12 cellular contexts compared by ENCODE assay signal in genomic region chr1:46528297-46528955, GRCh38. TPM values are rescaled to one million over a fixed set of nuclear protein-coding genes. Genes with fewer than 3 reads are reported as not detected.
A peak's percentile ranks its signal among the peaks of the same experiment; 100 is the strongest.
DNase-seq lines count a peak whose midpoint lies in the region; ATAC-seq and TF ChIP-seq lines count a peak whose summit lies in the region.
"Had no signal": no experiment of that assay in that cellular context is flagged by ENCODE, and none has a peak within 500 bp of the region (broad histone marks: within the 10 kb centered on the region; RNA-seq: fewer than 3 reads in every experiment).

No MANE protein-coding gene starts in this region.

- H3K4me2 ChIP-seq in GM23248 (ENCODE audit: unreplicated experiment), result no peak overlapping the region
- H3K4me2 ChIP-seq: PC-9 had no signal

- no peaks in the 10 kb centered on the region for H3K4me1 Mint-ChIP-seq in CD14-positive monocyte
- peaks cover 14% of the 10 kb centered on the region for H3K4me1 Mint-ChIP-seq in T-helper 17 cell
- peaks cover 19% of the 10 kb centered on the region for H3K4me1 Mint-ChIP-seq in mesothelial cell of epicardium
- H3K4me1 Mint-ChIP-seq: naive B cell had no signal

- 47 to 48% methylated on average over 11 of the region's 11 CpGs for WGBS in GM23248 (ENCODE audit: low coverage in 1 of 2, low lambda C conversion rate in 2 of 2, missing lambda C conversion rate in 2 of 2), 2 experiments

- intact Hi-C loops in CD14-positive monocyte (cut with micrococcal nuclease), result loop anchor here (2.0 to 10.0 kb wide), 4 partner anchors 84 to 196 kb away; no protein-coding TSS in a partner anchor
- intact Hi-C loops in tibial artery (cut with DNase I; ENCODE audit: low total_unique reads), result loop anchor here (1.0 to 5.0 kb wide), 2 partner anchors 51 to 122 kb away; no protein-coding TSS in a partner anchor

- H3K27ac ChIP-seq in GM23248, result no peak overlapping the region
- no peak overlapping the region for H3K27ac ChIP-seq in tibial artery
- no peak overlapping the region for H3K27ac ChIP-seq in foreskin keratinocyte
- H3K27ac ChIP-seq: PC-9 had no signal

- no peak for DNase-seq in CD14-positive monocyte (ENCODE audit: low spot score)
- DNase-seq in GM23248, result peak; percentile 33
- no peak for DNase-seq in T-helper 17 cell
- no peak for DNase-seq in mesothelial cell of epicardium (ENCODE audit: low spot score in 2 of 2, unreplicated experiment in 2 of 2)
- DNase-seq in tibial artery, result no peak
- DNase-seq in foreskin keratinocyte, result no peak

- in situ Hi-C loops in GM23248 (cut with MboI), result loop anchor here (10.0 kb wide), 1 partner anchor 54 kb away; no protein-coding TSS in a partner anchor

- no peaks in the 10 kb centered on the region for H3K9me3 ChIP-seq in GM23248 (ENCODE audit: low read depth)
- H3K9me3 ChIP-seq in T-helper 17 cell (ENCODE audit: control insufficient read depth, low read length, poor library complexity, severe bottlenecking), result no peaks in the 10 kb centered on the region
- no peaks in the 10 kb centered on the region for H3K9me3 ChIP-seq in tibial artery

- H3F3A ChIP-seq in GM23248 (ENCODE audit: insufficient read depth), result no peaks in the 10 kb centered on the region

- H3K36me3 ChIP-seq in GM23248 (ENCODE audit: low read depth) (no peaks in the 10 kb centered on the region), tibial artery (no peaks in the 10 kb centered on the region)

- ATAC-seq in T-helper 17 cell (no peak), HG03280 (IDR thresholded peaks at IDR 0.05; ENCODE audit: unreplicated experiment) (no peak), foreskin keratinocyte (no peak)

- H3K27ac Mint-ChIP-seq in CD14-positive monocyte (no peak overlapping the region), T-helper 17 cell (no peak overlapping the region), mesothelial cell of epicardium (no peak overlapping the region)
- H3K27ac Mint-ChIP-seq: activated naive CD4-positive, alpha-beta T cell treated with anti-CD3 and anti-CD28 coated beads, Interleukin-2, amount 10 ng/mL, durations not matched to agents 7 days and 5 days; effector memory CD8-positive, alpha-beta T cell had no signal

- H3K9ac ChIP-seq in GM23248, result no peak overlapping the region

- H3K4me1 ChIP-seq in GM23248 (ENCODE audit: insufficient read depth) (no peaks in the 10 kb centered on the region), tibial artery (peaks cover 0 to 10% (median 3%) of the 10 kb centered on the region in 4 donors), foreskin keratinocyte (peaks cover 4% of the 10 kb centered on the region)

- H3K4me3 ChIP-seq in GM23248 (no peak overlapping the region), tibial artery (no peak overlapping the region)
- H3K4me3 ChIP-seq: PC-9 had no signal

- H3K9me2 ChIP-seq in GM23248 (ENCODE audit: insufficient read depth), result no peaks in the 10 kb centered on the region

- no peaks in the 10 kb centered on the region for H3K79me2 ChIP-seq in GM23248 (ENCODE audit: insufficient read depth)

- H3K27me3 ChIP-seq in GM23248 (replicated peaks; ENCODE audit: insufficient read depth) (peaks cover 11% of the 10 kb centered on the region; the same call in 1 of the 2 replicates), tibial artery (peaks cover 0 to 51% of the 10 kb centered on the region in 2 donors), foreskin keratinocyte (peaks cover 52% of the 10 kb centered on the region)

- H3K9me3 Mint-ChIP-seq in CD14-positive monocyte, result peaks cover 0 to 4% (median 0%) of the 10 kb centered on the region in 7 donors
- H3K9me3 Mint-ChIP-seq in mesothelial cell of epicardium, result no peaks in the 10 kb centered on the region
- H3K9me3 Mint-ChIP-seq: activated naive CD4-positive, alpha-beta T cell treated with anti-CD3 and anti-CD28 coated beads, Interleukin-2, amount 10 ng/mL, durations not matched to agents 7 days and 5 days; effector memory CD8-positive, alpha-beta T cell; naive B cell had no signal

- no peak overlapping the region for H2AFZ ChIP-seq in GM23248
- H2AFZ ChIP-seq: PC-9 had no signal

- H4K20me1 ChIP-seq in GM23248 (ENCODE audit: insufficient read depth), result no peaks in the 10 kb centered on the region

- TF ChIP-seq CTCF in CD14-positive monocyte (IDR thresholded peaks at IDR 0.05) (peak; percentile 47), mesothelial cell of epicardium (IDR thresholded peaks at IDR 0.05; ENCODE audit: unreplicated experiment) (peak; percentile 6), tibial artery (IDR thresholded peaks at IDR 0.05) (no peak), foreskin keratinocyte (conservative IDR thresholded peaks at IDR 0.05) (no peak)

- peak overlapping the region in 1 of 2 donors; percentile 66 for H3K4me3 Mint-ChIP-seq in CD14-positive monocyte
- peak overlapping the region; percentile 12 for H3K4me3 Mint-ChIP-seq in T-helper 17 cell
- H3K4me3 Mint-ChIP-seq in mesothelial cell of epicardium, result no peak overlapping the region
- H3K4me3 Mint-ChIP-seq: activated naive CD4-positive, alpha-beta T cell treated with anti-CD3 and anti-CD28 coated beads, Interleukin-2, amount 10 ng/mL, durations not matched to agents 7 days and 5 days; effector memory CD8-positive, alpha-beta T cell had no signal

- H3K36me3 Mint-ChIP-seq in CD14-positive monocyte (no peaks in the 10 kb centered on the region), T-helper 17 cell (ENCODE audit: low read depth) (peaks cover 11% of the 10 kb centered on the region), mesothelial cell of epicardium (no peaks in the 10 kb centered on the region)
- H3K36me3 Mint-ChIP-seq: activated naive CD4-positive, alpha-beta T cell treated with anti-CD3 and anti-CD28 coated beads, Interleukin-2, amount 10 ng/mL, durations not matched to agents 7 days and 5 days; naive B cell had no signal

- peaks cover 36 to 76% (median 41%) of the 10 kb centered on the region in 3 donors for H3K27me3 Mint-ChIP-seq in CD14-positive monocyte (ENCODE audit: low read depth in 3 of 3)
- peaks cover 49% of the 10 kb centered on the region for H3K27me3 Mint-ChIP-seq in T-helper 17 cell
- H3K27me3 Mint-ChIP-seq in mesothelial cell of epicardium (ENCODE audit: low read depth), result peaks cover 83% of the 10 kb centered on the region

RNA-seq across cellular contexts. Expression of gene KNCN, which starts 23.0 kb away (rescaled TPM):
- polyA plus RNA-seq in CD14-positive monocyte, result not detected
- total RNA-seq in GM23248 (2014; rRNA removed; shearing (Covaris generic)), result not detected in 2 replicates
- polyA plus RNA-seq in GM23248 (2016; fragmentation: Nextera tagmentation; extraction: Ambion mirVana), result not detected in 2 replicates
- total RNA-seq in T-helper 17 cell, result not detected
- total RNA-seq in mesothelial cell of epicardium, result not detected in 3 replicates
- total RNA-seq in foreskin keratinocyte, result not detected in 2 replicates
- polyA plus RNA-seq in foreskin keratinocyte, result not detected in 2 replicates
- total RNA-seq: M059J, PC-9 had no signal

RNA-seq across cellular contexts. Expression of gene DMBX1, which starts 38.8 kb away (rescaled TPM):
- polyA plus RNA-seq in CD14-positive monocyte (not detected), GM23248 (2016; fragmentation: Nextera tagmentation; extraction: Ambion mirVana) (not detected in 2 replicates), foreskin keratinocyte (not detected in 2 replicates)
- not detected in 2 replicates for total RNA-seq in GM23248 (2014; rRNA removed; shearing (Covaris generic))
- total RNA-seq in T-helper 17 cell (not detected), mesothelial cell of epicardium (not detected in 3 replicates), foreskin keratinocyte (not detected in 2 replicates)
- total RNA-seq: M059J had no signal

Comparison
In these comparisons a context has a peak if more than half of its experiments do, and no peak if none do; other contexts are left out.
1. CTCF ChIP-seq: peak in CD14-positive monocyte (single experiment) and mesothelial cell of epicardium (single experiment); none in tibial artery (0 of 2) and foreskin keratinocyte (single experiment).